14 cellular contexts compared by ENCODE assay signal in genomic region chr17:49621420-49621819, GRCh38. TPM values are rescaled to one million over a fixed set of nuclear protein-coding genes. Genes with fewer than 3 reads are reported as not detected.
DNase-seq lines count a peak whose midpoint lies in the region; ATAC-seq and TF ChIP-seq lines count a peak whose summit lies in the region.
"Had no signal": no experiment of that assay in that cellular context is flagged by ENCODE, and none has a peak within 500 bp of the region (broad histone marks: within the 10 kb centered on the region; RNA-seq: fewer than 3 reads in every experiment).

No MANE protein-coding gene starts in this region.

- H3K4me3 ChIP-seq in heart right ventricle (no peak overlapping the region), ascending aorta (no peak overlapping the region), neutrophil (ENCODE audit: low read depth in 1 of 2, low read length in 1 of 2) (no peak overlapping the region), tibial artery (no peak overlapping the region)

- intact Hi-C loops in heart right ventricle (cut with DNase I): loop anchor here in 1 of 10 donors (10.0 kb wide), 1 partner anchor 53 kb away; the partner anchor contains the start of gene SPOP
- intact Hi-C loops in Right ventricle myocardium inferior (cut with DNase I): no loop called here
- intact Hi-C loops in ascending aorta (cut with DNase I): no loop called here
- intact Hi-C loops in tibial artery (cut with DNase I; ENCODE audit: low total_unique reads): no loop called here

- TF ChIP-seq CTCF in heart right ventricle (IDR thresholded peaks at IDR 0.05) (no peak), ascending aorta (IDR thresholded peaks at IDR 0.05) (no peak), neutrophil (IDR thresholded peaks at IDR 0.05) (no peak), tibial artery (IDR thresholded peaks at IDR 0.05) (no peak)

- DNase-seq in heart right ventricle: no peak
- DNase-seq in Right ventricle myocardium inferior (ENCODE audit: missing footprints): no peak
- no peak for DNase-seq in ascending aorta (ENCODE audit: low spot score in 2 of 2)
- no peak for DNase-seq in tibial artery
- no peak for DNase-seq in HPDE6-E6E7 (ENCODE audit: extremely low spot score)
- DNase-seq in AG08395 (ENCODE audit: low spot score): no peak
- DNase-seq: MV-4-11, NCI-H146, NCI-H2081, NCI-H774, RPMI8226 had no signal

- H3K36me3 ChIP-seq in heart right ventricle: peaks cover 0 to 73% (median 26%) of the 10 kb centered on the region in 9 donors
- peaks cover 36 to 59% of the 10 kb centered on the region in 2 donors for H3K36me3 ChIP-seq in ascending aorta
- H3K36me3 ChIP-seq in neutrophil: peaks cover 56% of the 10 kb centered on the region
- H3K36me3 ChIP-seq in tibial artery: peaks cover 41 to 49% (median 45%) of the 10 kb centered on the region in 3 donors

- H3K27ac ChIP-seq in heart right ventricle (peak overlapping the region in 7 of 10 donors; percentile 10 to 49 (median 37)), ascending aorta (peak overlapping the region; percentile 73 to 74), neutrophil (peak overlapping the region; percentile 55), tibial artery (peak overlapping the region; percentile 86 to 90)

- no peaks in the 10 kb centered on the region for H3K9me3 ChIP-seq in heart right ventricle
- H3K9me3 ChIP-seq in ascending aorta: no peaks in the 10 kb centered on the region
- H3K9me3 ChIP-seq in neutrophil: no peaks in the 10 kb centered on the region
- no peaks in the 10 kb centered on the region for H3K9me3 ChIP-seq in tibial artery

- H3K4me1 ChIP-seq in heart right ventricle (peaks cover 0 to 67% (median 54%) of the 10 kb centered on the region in 9 donors), ascending aorta (peaks cover 10 to 62% of the 10 kb centered on the region in 2 donors), neutrophil (ENCODE audit: control insufficient read depth in 1 of 2, insufficient read depth in 1 of 2, low read depth in 1 of 2, low read length in 1 of 2) (peaks cover 9 to 25% of the 10 kb centered on the region in 2 experiments), tibial artery (peaks cover 0 to 92% (median 38%) of the 10 kb centered on the region in 4 donors)

- H3K27me3 ChIP-seq in heart right ventricle (no peaks in the 10 kb centered on the region), ascending aorta (no peaks in the 10 kb centered on the region), neutrophil (no peaks in the 10 kb centered on the region), tibial artery (no peaks in the 10 kb centered on the region)

- peak in 2 of 8 donors; percentile 40 to 49 for ATAC-seq in heart right ventricle
- ATAC-seq in Right ventricle myocardium inferior: no peak
- ATAC-seq in HG03039 (IDR thresholded peaks at IDR 0.05; ENCODE audit: unreplicated experiment): no peak

RNA-seq across cellular contexts. Expression of gene NXPH3, which starts 45.7 kb away (rescaled TPM):
- 1 to 10 TPM; 2.2 to 4.4 (median 3.2) TPM for total RNA-seq in heart right ventricle
- polyA plus RNA-seq in heart right ventricle: 1 to 10 TPM; 2.3 to 5.9 TPM
- 4.5 TPM for total RNA-seq in Right ventricle myocardium inferior
- total RNA-seq in ascending aorta: 30.3 TPM
- total RNA-seq: NCI-H460 had no signal

RNA-seq across cellular contexts. Expression of gene SPOP, which starts 56.5 kb away (rescaled TPM):
- total RNA-seq in heart right ventricle (10 to 100 TPM; 39.8 to 79.9 (median 67.7) TPM), Right ventricle myocardium inferior (73.1 TPM), ascending aorta (189 TPM)
- 10 to 100 TPM; 42.4 to 44.5 TPM for polyA plus RNA-seq in heart right ventricle

Comparison
In these comparisons a context has a peak if more than half of its experiments do, and no peak if none do; other contexts are left out.
1. H3K27ac ChIP-seq: peak in every context shown above with its lines; median percentile 88 in tibial artery; 74 in ascending aorta; 55 in neutrophil; 37 in heart right ventricle.